Comparison of ENCODE assay signal across 30 cellular contexts in genomic region chr5:3190930-3191329, GRCh38.
"Had no signal": no experiment of that assay in that cellular context is flagged by ENCODE, and none has a peak within 500 bp of the region (broad histone marks: within the 10 kb centered on the region; RNA-seq: fewer than 3 reads in every experiment).

No MANE protein-coding gene starts in this region.

- H3K4me3 Mint-ChIP-seq: immature natural killer cell; memory B cell; naive thymus-derived CD4-positive, alpha-beta T cell; natural killer cell treated with Interleukin-12 subunit alpha and Interleukin-12 subunit beta and Interleukin-15 and Interleukin-18, amount 100 ng/mL, for 72 hours; stimulated activated naive B cell treated with anti-CD40 and anti-IgM and Interleukin-4, amounts not matched to agents 10 μg/mL and 1 μg/mL and 100 μg/mL, for 72 hours had no signal

- H3K27me3 ChIP-seq: testis, thyroid gland, upper lobe of left lung, vagina had no signal

- DNase-seq: hypothalamus; immature natural killer cell; kidney; left colon; midbrain; mucosa of descending colon; naive thymus-derived CD4-positive, alpha-beta T cell; nucleus accumbens; pancreas; posterior cingulate gyrus; retina; right cardiac atrium; stimulated activated CD4-positive, alpha-beta T cell treated with anti-CD3 and anti-CD28 coated beads, Interleukin-12 subunit alpha, Interleukin-12 subunit beta, amount 100 ng/mL, for 4 hours; stimulated activated CD4-positive, alpha-beta T cell treated with anti-CD3 and anti-CD28 coated beads, Interleukin-15, amount 100 ng/mL, for 24 hours; stimulated activated CD4-positive, alpha-beta T cell treated with anti-CD3 and anti-CD28 coated beads, Interleukin-2, amount 100 ng/mL, for 24 hours; stimulated activated CD4-positive, alpha-beta T cell treated with anti-CD3 and anti-CD28 coated beads, Interleukin-4, amount 100 ng/mL, for 1 hour; stimulated activated naive B cell treated with anti-CD40 and anti-IgM and Interleukin-4, amounts not matched to agents 10 μg/mL and 1 μg/mL and 100 μg/mL, for 72 hours; stimulated activated naive CD8-positive, alpha-beta T cell treated with anti-CD3 and anti-CD28 coated beads, Interleukin-15, Interleukin-2, amounts not matched to agents 100 U/mL and 50 U/mL, for 24 hours; stomach; testis; thyroid gland; transverse colon; upper lobe of left lung had no signal

- H3K4me3 ChIP-seq: left lung, mucosa of descending colon, pancreas, prostate gland, skin epidermis, stomach, testis, thyroid gland, transverse colon, upper lobe of left lung, vagina had no signal

- H3K9me3 ChIP-seq: left lung, mucosa of descending colon, pancreas, prostate gland, stomach, testis, thyroid gland, transverse colon, upper lobe of left lung, vagina had no signal

- H3K4me1 Mint-ChIP-seq: immature natural killer cell; memory B cell; naive thymus-derived CD4-positive, alpha-beta T cell; stimulated activated naive B cell treated with anti-CD40 and anti-IgM and Interleukin-4, amounts not matched to agents 10 μg/mL and 1 μg/mL and 100 μg/mL, for 72 hours had no signal

- H3K36me3 ChIP-seq: left lung, pancreas, prostate gland, stomach, thyroid gland, transverse colon, upper lobe of left lung, vagina had no signal

- H3K27ac ChIP-seq: left lung, pancreas, prostate gland, skin epidermis, stomach, testis, thyroid gland, transverse colon, upper lobe of left lung, vagina had no signal

- ATAC-seq: left colon; left lung; mucosa of descending colon; naive thymus-derived CD4-positive, alpha-beta T cell; natural killer cell treated with Interleukin-12 subunit alpha and Interleukin-12 subunit beta and Interleukin-15 and Interleukin-18, amount 100 ng/mL, for 72 hours; pancreas; right cardiac atrium; sciatic nerve; stimulated activated naive B cell treated with anti-CD40 and anti-IgM and Interleukin-4, amounts not matched to agents 10 μg/mL and 1 μg/mL and 100 μg/mL, for 72 hours; stimulated activated naive CD8-positive, alpha-beta T cell treated with anti-CD3 and anti-CD28 coated beads, Interleukin-15, Interleukin-2, amounts not matched to agents 100 U/mL and 50 U/mL, for 24 hours had no signal

- H3K27ac Mint-ChIP-seq: immature natural killer cell; memory B cell; naive thymus-derived CD4-positive, alpha-beta T cell; natural killer cell treated with Interleukin-12 subunit alpha and Interleukin-12 subunit beta and Interleukin-15 and Interleukin-18, amount 100 ng/mL, for 72 hours; stimulated activated naive B cell treated with anti-CD40 and anti-IgM and Interleukin-4, amounts not matched to agents 10 μg/mL and 1 μg/mL and 100 μg/mL, for 72 hours had no signal

- H3K4me1 ChIP-seq: left lung, pancreas, prostate gland, stomach, testis, thyroid gland, transverse colon, vagina had no signal

- H3K36me3 Mint-ChIP-seq: immature natural killer cell; memory B cell; naive thymus-derived CD4-positive, alpha-beta T cell; natural killer cell treated with Interleukin-12 subunit alpha and Interleukin-12 subunit beta and Interleukin-15 and Interleukin-18, amount 100 ng/mL, for 72 hours; stimulated activated naive B cell treated with anti-CD40 and anti-IgM and Interleukin-4, amounts not matched to agents 10 μg/mL and 1 μg/mL and 100 μg/mL, for 72 hours had no signal

- H3K27me3 Mint-ChIP-seq: memory B cell; natural killer cell treated with Interleukin-12 subunit alpha and Interleukin-12 subunit beta and Interleukin-15 and Interleukin-18, amount 100 ng/mL, for 72 hours; stimulated activated naive B cell treated with anti-CD40 and anti-IgM and Interleukin-4, amounts not matched to agents 10 μg/mL and 1 μg/mL and 100 μg/mL, for 72 hours had no signal

- H3K9me3 Mint-ChIP-seq: memory B cell; natural killer cell treated with Interleukin-12 subunit alpha and Interleukin-12 subunit beta and Interleukin-15 and Interleukin-18, amount 100 ng/mL, for 72 hours had no signal
